20 cellular contexts compared by ENCODE assay signal in genomic region chr16:4689091-4689671, GRCh38. TPM values are rescaled to one million over a fixed set of nuclear protein-coding genes. Genes with fewer than 3 reads are reported as not detected.
"Had no signal": no experiment of that assay in that cellular context is flagged by ENCODE, and none has a peak within 500 bp of the region (broad histone marks: within the 10 kb centered on the region; RNA-seq: fewer than 3 reads in every experiment).

No MANE protein-coding gene starts in this region.

- H3K36me3 ChIP-seq: breast epithelium had no signal

- H3K4me3 Mint-ChIP-seq: activated B cell treated with CpG ODN at 0.5 μM for 24 hours; activated CD4-positive, alpha-beta T cell treated with anti-CD3 and anti-CD28 coated beads, Interleukin-2, amount 10 ng/mL, durations not matched to agents 7 days and 5 days; naive B cell had no signal

- H3K4me3 ChIP-seq: breast epithelium, gastrocnemius medialis, heart left ventricle, skin epidermis, tibial nerve had no signal

- DNase-seq: activated B cell treated with CpG ODN at 0.5 μM for 24 hours; activated CD4-positive, alpha-beta T cell treated with anti-CD3 and anti-CD28 coated beads, Interleukin-2, amount 10 ng/mL, durations not matched to agents 7 days and 5 days; activated CD8-positive, alpha-beta memory T cell treated with anti-CD3 and anti-CD28 coated beads for 24 hours; activated gamma-delta T cell treated with Interleukin-2 at 50 U/mL for 16 hours; dermis blood vessel endothelial cell; gastrocnemius medialis; mammary epithelial cell; naive B cell; stimulated activated CD4-positive, alpha-beta T cell treated with anti-CD3 and anti-CD28 coated beads, Interleukin-4, amount 100 ng/mL, for 24 hours; stimulated activated naive CD4-positive, alpha-beta T cell treated with Interleukin-2 at 50 U/mL for 16 hours; substantia nigra; T-helper 2 cell had no signal

- H3K27ac ChIP-seq: breast epithelium, heart left ventricle, neutrophil, skin epidermis, tibial nerve had no signal

- ATAC-seq: heart left ventricle had no signal

- H3K9me3 ChIP-seq: breast epithelium, gastrocnemius medialis, heart left ventricle, neutrophil, tibial nerve had no signal

- H3K27ac Mint-ChIP-seq: activated B cell treated with CpG ODN at 0.5 μM for 24 hours; activated CD4-positive, alpha-beta T cell treated with anti-CD3 and anti-CD28 coated beads, Interleukin-2, amount 10 ng/mL, durations not matched to agents 7 days and 5 days had no signal

- H3K27me3 Mint-ChIP-seq: activated B cell treated with CpG ODN at 0.5 μM for 24 hours; activated CD4-positive, alpha-beta T cell treated with anti-CD3 and anti-CD28 coated beads, Interleukin-2, amount 10 ng/mL, durations not matched to agents 7 days and 5 days; naive B cell had no signal

- H3K27me3 ChIP-seq: breast epithelium, gastrocnemius medialis, heart left ventricle, neutrophil, tibial nerve had no signal

- H3K9me3 Mint-ChIP-seq: activated B cell treated with CpG ODN at 0.5 μM for 24 hours; activated CD4-positive, alpha-beta T cell treated with anti-CD3 and anti-CD28 coated beads, Interleukin-2, amount 10 ng/mL, durations not matched to agents 7 days and 5 days; naive B cell had no signal

- H3K36me3 Mint-ChIP-seq: naive B cell had no signal

- FAIRE-seq: TTC549 had no signal

RNA-seq across cellular contexts. Expression of gene DNAAF8, which starts 45.2 kb away (rescaled TPM):
- total RNA-seq: epithelial cell of proximal tubule, mononuclear cell had no signal
